20 cellular contexts compared by ENCODE assay signal in the genomic region with DNA sequence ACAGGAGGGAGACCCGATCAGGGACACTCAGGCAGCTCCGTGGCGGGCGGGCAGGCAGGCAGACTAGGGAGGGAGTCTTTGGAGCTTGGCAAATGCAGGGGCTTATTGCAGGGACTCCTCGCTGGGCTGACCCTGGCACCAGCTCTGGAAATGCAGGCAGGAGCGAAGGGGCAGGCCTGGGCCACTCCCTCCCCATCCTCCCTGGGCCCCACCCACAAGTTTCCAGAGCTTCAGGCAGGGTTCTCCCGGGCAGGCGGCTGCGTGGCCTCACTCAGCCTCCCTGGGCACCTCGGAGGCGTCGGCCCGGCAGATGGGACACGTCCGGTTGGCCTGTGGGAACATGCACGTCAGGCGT. TPM values are rescaled to one million over a fixed set of nuclear protein-coding genes. Genes with fewer than 3 reads are reported as not detected.
DNase-seq lines count a peak whose midpoint lies in the region; ATAC-seq lines count a peak whose summit lies in the region.
"Had no signal": no experiment of that assay in that cellular context is flagged by ENCODE, and none has a peak within 500 bp of the region (broad histone marks: within the 10 kb centered on the region; RNA-seq: fewer than 3 reads in every experiment).

No MANE protein-coding gene starts in this region.

- peak overlapping the region; percentile 85 for H3K4me3 Mint-ChIP-seq in activated naive CD8-positive, alpha-beta T cell treated with anti-CD3 and anti-CD28 coated beads, Interleukin-2, amount 10 ng/mL, durations not matched to agents 7 days and 5 days
- H3K4me3 Mint-ChIP-seq in activated naive CD8-positive, alpha-beta T cell treated with anti-CD3 and anti-CD28 coated beads for 36 hours, result no peak overlapping the region

- no peak overlapping the region for H3K27ac ChIP-seq in SJCRH30
- H3K27ac ChIP-seq: colonic mucosa, ovary had no signal

- peak overlapping the region; percentile 76 for H3K27ac Mint-ChIP-seq in activated naive CD8-positive, alpha-beta T cell treated with anti-CD3 and anti-CD28 coated beads, Interleukin-2, amount 10 ng/mL, durations not matched to agents 7 days and 5 days
- H3K27ac Mint-ChIP-seq in activated naive CD8-positive, alpha-beta T cell treated with anti-CD3 and anti-CD28 coated beads for 36 hours, result no peak overlapping the region

- H3K4me1 ChIP-seq in SJCRH30, result peaks cover 29% of the 10 kb centered on the region

- H3K27me3 Mint-ChIP-seq in activated naive CD8-positive, alpha-beta T cell treated with anti-CD3 and anti-CD28 coated beads, Interleukin-2, amount 10 ng/mL, durations not matched to agents 7 days and 5 days, result no peaks in the 10 kb centered on the region
- no peaks in the 10 kb centered on the region for H3K27me3 Mint-ChIP-seq in activated naive CD8-positive, alpha-beta T cell treated with anti-CD3 and anti-CD28 coated beads for 36 hours

- no peak for ATAC-seq in activated naive CD8-positive, alpha-beta T cell treated with anti-CD3 and anti-CD28 coated beads, Interleukin-2, amount 10 ng/mL, durations not matched to agents 7 days and 5 days (ENCODE audit: low read depth)
- ATAC-seq in esophagus mucosa, result peak; percentile 35
- ATAC-seq in sciatic nerve, result peak; percentile 58
- ATAC-seq: left lobe of liver, PC-3 had no signal

- peaks cover 47% of the 10 kb centered on the region for H3K36me3 ChIP-seq in SJCRH30
- H3K36me3 ChIP-seq in H7 (replicated peaks; ENCODE audit: control insufficient read depth, insufficient read depth, low read length), result peaks cover 20% of the 10 kb centered on the region
- H3K36me3 ChIP-seq: ovary had no signal

- POLR2A ChIA-PET in activated naive CD8-positive, alpha-beta T cell treated with anti-CD3 and anti-CD28 coated beads, Interleukin-2, amount 10 ng/mL, durations not matched to agents 7 days and 5 days (lab: Charles Lee), result interaction anchor here (2.6 to 8.0 kb wide), 3 partner anchors 9 to 81 kb away, joined by 11 to 167 read pairs (median 25); partner anchors contain the start of genes FAF2 and RNF44

- no peak for DNase-seq in activated naive CD8-positive, alpha-beta T cell treated with anti-CD3 and anti-CD28 coated beads, Interleukin-2, amount 10 ng/mL, durations not matched to agents 7 days and 5 days
- no peak for DNase-seq in activated naive CD8-positive, alpha-beta T cell treated with anti-CD3 and anti-CD28 coated beads for 36 hours
- DNase-seq in NCI-H1694 (lab: John Stamatoyannopoulos, UW) (peak; percentile 41), sciatic nerve (ENCODE audit: low spot score) (no peak), cortex of kidney (lab: John Stamatoyannopoulos, UW) (no peak), SJCRH30 (no peak), H7 (no peak)
- DNase-seq: activated effector memory CD4-positive, alpha-beta T cell treated with Interleukin-2 at 50 U/mL for 16 hours; colonic mucosa; MV-4-11; NCI-H2107; NCI-H526 treated with DMSO at 0.1 percent for 48 hours; PC-3; stimulated activated CD4-positive, alpha-beta T cell treated with anti-CD3 and anti-CD28 coated beads, Interleukin-4, amount 100 ng/mL, for 24 hours; substantia nigra had no signal

- no peaks in the 10 kb centered on the region for H3K9me3 Mint-ChIP-seq in activated naive CD8-positive, alpha-beta T cell treated with anti-CD3 and anti-CD28 coated beads, Interleukin-2, amount 10 ng/mL, durations not matched to agents 7 days and 5 days
- H3K9me3 Mint-ChIP-seq in activated naive CD8-positive, alpha-beta T cell treated with anti-CD3 and anti-CD28 coated beads for 36 hours, result no peaks in the 10 kb centered on the region

- intact Hi-C loops in sciatic nerve (cut with DNase I), result no loop called here

- peaks cover 37% of the 10 kb centered on the region for H3K4me1 Mint-ChIP-seq in activated naive CD8-positive, alpha-beta T cell treated with anti-CD3 and anti-CD28 coated beads, Interleukin-2, amount 10 ng/mL, durations not matched to agents 7 days and 5 days
- peaks cover 41% of the 10 kb centered on the region for H3K4me1 Mint-ChIP-seq in activated naive CD8-positive, alpha-beta T cell treated with anti-CD3 and anti-CD28 coated beads for 36 hours

- H3K27me3 ChIP-seq in SJCRH30 (no peaks in the 10 kb centered on the region), H7 (ENCODE audit: control insufficient read depth, insufficient read depth, low read length) (no peaks in the 10 kb centered on the region)
- H3K27me3 ChIP-seq: colonic mucosa, ovary had no signal

- H3K4me3 ChIP-seq in SJCRH30 (no peak overlapping the region), H7 (ENCODE audit: insufficient read depth, low read depth, low read length) (no peak overlapping the region)
- H3K4me3 ChIP-seq: colonic mucosa, ovary, skin epidermis had no signal

- no peaks in the 10 kb centered on the region for H3K9me3 ChIP-seq in SJCRH30 (replicated peaks)
- H3K9me3 ChIP-seq: colonic mucosa, ovary had no signal

- H3K36me3 Mint-ChIP-seq in activated naive CD8-positive, alpha-beta T cell treated with anti-CD3 and anti-CD28 coated beads, Interleukin-2, amount 10 ng/mL, durations not matched to agents 7 days and 5 days, result peaks cover 19% of the 10 kb centered on the region
- H3K36me3 Mint-ChIP-seq in activated naive CD8-positive, alpha-beta T cell treated with anti-CD3 and anti-CD28 coated beads for 36 hours, result peaks cover 20% of the 10 kb centered on the region

RNA-seq across cellular contexts. Expression of gene RNF44, which starts 8.5 kb away (rescaled TPM):
- 100 to 1,000 TPM; 162 to 166 TPM for total RNA-seq in activated naive CD8-positive, alpha-beta T cell treated with anti-CD3 and anti-CD28 coated beads, Interleukin-2, amount 10 ng/mL, durations not matched to agents 7 days and 5 days
- total RNA-seq in activated naive CD8-positive, alpha-beta T cell treated with anti-CD3 and anti-CD28 coated beads for 36 hours, result 10 to 100 TPM; 53.4 to 53.8 TPM
- total RNA-seq in esophagus mucosa (22.0 TPM), sciatic nerve (44.7 TPM)
- 24.2 and 29.0 TPM in 2 replicates for total RNA-seq in SJCRH30 (2014; rRNA removed; shearing (Covaris generic))
- 67.4 and 75.6 TPM in 2 replicates for total RNA-seq in H7 (2014; rRNA removed; shearing (Covaris generic))

RNA-seq across cellular contexts. Expression of gene CDHR2, which starts 20.4 kb away (rescaled TPM):
- 1 to 10 TPM; 2.4 to 3.8 TPM for total RNA-seq in activated naive CD8-positive, alpha-beta T cell treated with anti-CD3 and anti-CD28 coated beads, Interleukin-2, amount 10 ng/mL, durations not matched to agents 7 days and 5 days
- total RNA-seq in activated naive CD8-positive, alpha-beta T cell treated with anti-CD3 and anti-CD28 coated beads for 36 hours, result under 1 TPM; 0.31 to 0.44 TPM
- total RNA-seq in esophagus mucosa, result not detected
- 0.36 TPM for total RNA-seq in sciatic nerve
- not detected in 2 replicates for total RNA-seq in SJCRH30 (2014; rRNA removed; shearing (Covaris generic))
- 0.04 and 0.21 TPM in 2 replicates for total RNA-seq in H7 (2014; rRNA removed; shearing (Covaris generic))
- total RNA-seq: endothelial cell of umbilical vein had no signal
